14 cellular contexts compared by ENCODE assay signal in the genomic region with DNA sequence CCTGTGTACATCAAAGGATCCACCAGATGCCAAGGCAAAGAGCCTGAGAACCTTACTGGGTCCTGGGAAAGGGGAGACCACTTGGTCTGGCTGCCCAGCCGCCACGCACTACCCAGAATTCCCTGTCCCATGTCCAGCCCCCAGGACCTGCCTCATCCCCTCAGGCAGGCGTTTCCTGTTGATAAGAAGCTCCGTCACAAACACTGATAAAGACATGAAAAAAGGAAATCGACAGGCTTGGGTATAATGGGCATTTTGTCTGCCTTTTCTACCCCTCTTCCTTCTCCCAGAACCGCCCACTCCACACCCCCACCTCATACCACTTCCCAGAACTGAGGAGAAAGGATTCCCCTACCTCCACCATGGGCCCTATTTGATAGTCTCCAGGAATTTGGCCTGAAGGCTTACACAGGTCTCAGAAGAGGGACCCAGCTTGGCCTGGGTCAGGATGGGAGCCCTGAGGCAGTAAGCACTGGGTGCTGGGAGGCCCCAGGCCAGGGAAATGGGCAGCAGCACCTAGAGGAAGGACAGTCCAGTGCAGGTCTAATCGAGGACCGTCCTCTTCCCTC. TPM values are rescaled to one million over a fixed set of nuclear protein-coding genes. Genes with fewer than 3 reads are reported as not detected.
DNase-seq lines count a peak whose midpoint lies in the region; ATAC-seq and TF ChIP-seq lines count a peak whose summit lies in the region.
"Had no signal": no experiment of that assay in that cellular context is flagged by ENCODE, and none has a peak within 500 bp of the region (broad histone marks: within the 10 kb centered on the region; RNA-seq: fewer than 3 reads in every experiment).

No MANE protein-coding gene starts in this region.

- H3K4me1 ChIP-seq in Caco-2 (peaks cover 30% of the 10 kb centered on the region), endodermal cell (ENCODE audit: control insufficient read depth, insufficient read depth, low read length) (peaks cover 4% of the 10 kb centered on the region)
- H3K4me1 ChIP-seq: uterus had no signal

- no TSS peak for BruUV-seq in Caco-2 (replicated peaks; lab: Mats Ljungman, UMichigan)

- DNase-seq in Caco-2 (peak; percentile 30 to 62), endodermal cell (peak; percentile 48), mesenteric fat pad (ENCODE audit: low spot score) (peak; percentile 73)
- DNase-seq in activated naive CD4-positive, alpha-beta T cell treated with anti-CD3 and anti-CD28 coated beads, Interleukin-2, amount 10 ng/mL, durations not matched to agents 7 days and 5 days = no peak
- DNase-seq: MG63, NCI-H2171, nephron progenitor cell, uterus had no signal

- no peak overlapping the region for H3K27ac ChIP-seq in endodermal cell (ENCODE audit: low read depth, low read length)
- H3K27ac ChIP-seq: cardiac muscle cell had no signal

- H3K4me3 Mint-ChIP-seq in Caco-2 (ENCODE audit: unreplicated experiment) = peak overlapping the region; percentile 24
- H3K4me3 Mint-ChIP-seq in endodermal cell = no peak overlapping the region
- H3K4me3 Mint-ChIP-seq in activated T-helper 17 cell treated with anti-CD3 and anti-CD28 coated beads, Interleukin-2, amount 50 U/mL, for 72 hours = no peak overlapping the region
- H3K4me3 Mint-ChIP-seq in activated naive CD4-positive, alpha-beta T cell treated with anti-CD3 and anti-CD28 coated beads, Interleukin-2, amount 10 ng/mL, durations not matched to agents 7 days and 5 days = no peak overlapping the region
- H3K4me3 Mint-ChIP-seq: activated CD4-positive, alpha-beta memory T cell treated with anti-CD3 and anti-CD28 coated beads for 36 hours; nephron progenitor cell; T-helper 1 cell treated with Interleukin-12 subunit alpha and Interleukin-12 subunit beta and Interleukin-4 antibody, amounts not matched to agents 30 μg/mL and 1 μg/mL, for 36 hours had no signal

- H3K36me3 Mint-ChIP-seq in Caco-2 (ENCODE audit: insufficient read depth, unreplicated experiment) (no peaks in the 10 kb centered on the region), endodermal cell (ENCODE audit: low read depth) (no peaks in the 10 kb centered on the region)
- no peaks in the 10 kb centered on the region for H3K36me3 Mint-ChIP-seq in activated T-helper 17 cell treated with anti-CD3 and anti-CD28 coated beads, Interleukin-2, amount 50 U/mL, for 72 hours (ENCODE audit: low read depth)
- H3K36me3 Mint-ChIP-seq in activated naive CD4-positive, alpha-beta T cell treated with anti-CD3 and anti-CD28 coated beads, Interleukin-2, amount 10 ng/mL, durations not matched to agents 7 days and 5 days = no peaks in the 10 kb centered on the region
- H3K36me3 Mint-ChIP-seq: activated CD4-positive, alpha-beta memory T cell treated with anti-CD3 and anti-CD28 coated beads for 36 hours had no signal

- CTCF ChIA-PET in Caco-2 (lab: Charles Lee) = interaction anchor here (0.8 kb wide), 1 partner anchor 50 kb away, joined by 3 read pairs; no protein-coding TSS in a partner anchor
- CTCF ChIA-PET in activated naive CD4-positive, alpha-beta T cell treated with anti-CD3 and anti-CD28 coated beads, Interleukin-2, amount 10 ng/mL, durations not matched to agents 7 days and 5 days (lab: Charles Lee) = interaction anchor here (0.8 to 2.1 kb wide), 6 partner anchors 15 to 54 kb away, joined by 3 to 7 read pairs (median 4); no protein-coding TSS in a partner anchor

- no peak overlapping the region for H3K9ac ChIP-seq in endodermal cell (ENCODE audit: extremely low read depth, low read length, poor library complexity, severe bottlenecking)

- H3K27ac Mint-ChIP-seq in Caco-2 (ENCODE audit: unreplicated experiment) = peak overlapping the region; percentile 57
- peak overlapping the region; percentile 52 for H3K27ac Mint-ChIP-seq in endodermal cell
- H3K27ac Mint-ChIP-seq in activated T-helper 17 cell treated with anti-CD3 and anti-CD28 coated beads, Interleukin-2, amount 50 U/mL, for 72 hours = no peak overlapping the region
- H3K27ac Mint-ChIP-seq in activated naive CD4-positive, alpha-beta T cell treated with anti-CD3 and anti-CD28 coated beads, Interleukin-2, amount 10 ng/mL, durations not matched to agents 7 days and 5 days = no peak overlapping the region
- H3K27ac Mint-ChIP-seq: activated CD4-positive, alpha-beta memory T cell treated with anti-CD3 and anti-CD28 coated beads for 36 hours; nephron progenitor cell; T-helper 1 cell treated with Interleukin-12 subunit alpha and Interleukin-12 subunit beta and Interleukin-4 antibody, amounts not matched to agents 30 μg/mL and 1 μg/mL, for 36 hours had no signal

- 88 to 91% methylated on average over 1 to 7 of the region's 8 CpGs for WGBS in endodermal cell (ENCODE audit: insufficient coverage in 1 of 2, insufficient read length in 1 of 2), 2 experiments

- H3K9me3 Mint-ChIP-seq in Caco-2 (ENCODE audit: unreplicated experiment) = no peaks in the 10 kb centered on the region
- H3K9me3 Mint-ChIP-seq in endodermal cell = no peaks in the 10 kb centered on the region
- no peaks in the 10 kb centered on the region for H3K9me3 Mint-ChIP-seq in activated T-helper 17 cell treated with anti-CD3 and anti-CD28 coated beads, Interleukin-2, amount 50 U/mL, for 72 hours
- H3K9me3 Mint-ChIP-seq in activated naive CD4-positive, alpha-beta T cell treated with anti-CD3 and anti-CD28 coated beads, Interleukin-2, amount 10 ng/mL, durations not matched to agents 7 days and 5 days = no peaks in the 10 kb centered on the region
- H3K9me3 Mint-ChIP-seq: activated CD4-positive, alpha-beta memory T cell treated with anti-CD3 and anti-CD28 coated beads for 36 hours; nephron progenitor cell; T-helper 1 cell treated with Interleukin-12 subunit alpha and Interleukin-12 subunit beta and Interleukin-4 antibody, amounts not matched to agents 30 μg/mL and 1 μg/mL, for 36 hours had no signal

- intact Hi-C loops in Caco-2 (cut with micrococcal nuclease; ENCODE audit: unreplicated experiment) = loop anchor here (1.0 kb wide), 2 partner anchors 25 to 54 kb away; partner anchors contain the start of gene ACVR1B

- H3K27me3 ChIP-seq in Caco-2 (replicated peaks; ENCODE audit: control insufficient read depth, insufficient read depth, low read length) (no peaks in the 10 kb centered on the region), endodermal cell (ENCODE audit: control insufficient read depth, insufficient read depth, low read length, poor library complexity, severe bottlenecking) (no peaks in the 10 kb centered on the region)
- H3K27me3 ChIP-seq: cardiac muscle cell, MG63, uterus had no signal

- no peak overlapping the region for H3K4me3 ChIP-seq in Caco-2 (ENCODE audit: low read depth, low read length)
- H3K4me3 ChIP-seq in endodermal cell (ENCODE audit: low read length) = no peak overlapping the region
- H3K4me3 ChIP-seq: cardiac muscle cell, MG63, uterus had no signal

- H3K9me3 ChIP-seq in Caco-2 (no peaks in the 10 kb centered on the region), endodermal cell (ENCODE audit: control insufficient read depth, low read length) (no peaks in the 10 kb centered on the region)
- H3K9me3 ChIP-seq: MG63, uterus had no signal

- no peak for ATAC-seq in activated T-helper 17 cell treated with anti-CD3 and anti-CD28 coated beads, Interleukin-2, amount 50 U/mL, for 72 hours (replicated peaks)
- ATAC-seq in HG02981 (IDR thresholded peaks at IDR 0.05; ENCODE audit: unreplicated experiment) = no peak

- H3K27me3 Mint-ChIP-seq in Caco-2 (ENCODE audit: insufficient read depth, unreplicated experiment) (no peaks in the 10 kb centered on the region), endodermal cell (ENCODE audit: insufficient read depth) (peaks cover 16% of the 10 kb centered on the region)
- no peaks in the 10 kb centered on the region for H3K27me3 Mint-ChIP-seq in activated T-helper 17 cell treated with anti-CD3 and anti-CD28 coated beads, Interleukin-2, amount 50 U/mL, for 72 hours
- peaks cover 40% of the 10 kb centered on the region for H3K27me3 Mint-ChIP-seq in activated naive CD4-positive, alpha-beta T cell treated with anti-CD3 and anti-CD28 coated beads, Interleukin-2, amount 10 ng/mL, durations not matched to agents 7 days and 5 days
- H3K27me3 Mint-ChIP-seq: activated CD4-positive, alpha-beta memory T cell treated with anti-CD3 and anti-CD28 coated beads for 36 hours had no signal

- no peak for TF ChIP-seq CTCF in Caco-2 (IDR thresholded peaks at IDR 0.05; ENCODE audit: insufficient read depth in 1 of 2, low read depth in 1 of 2, low read length in 1 of 2, severe bottlenecking in 1 of 2, unreplicated experiment in 1 of 2)
- no peak for TF ChIP-seq CTCF in endodermal cell (conservative IDR thresholded peaks at IDR 0.05)

- H3K36me3 ChIP-seq in Caco-2 (ENCODE audit: control insufficient read depth, insufficient read depth, low read length) = no peaks in the 10 kb centered on the region
- H3K36me3 ChIP-seq in endodermal cell (ENCODE audit: control insufficient read depth, insufficient read depth, low read length) = no peaks in the 10 kb centered on the region
- H3K36me3 ChIP-seq: cardiac muscle cell, MG63, uterus had no signal

- POLR2A ChIA-PET in Caco-2 (lab: Charles Lee) = no interaction called here

- H3K4me1 Mint-ChIP-seq in Caco-2 (ENCODE audit: low read depth, unreplicated experiment) = peaks cover 26% of the 10 kb centered on the region
- peaks cover 17% of the 10 kb centered on the region for H3K4me1 Mint-ChIP-seq in endodermal cell
- peaks cover 3% of the 10 kb centered on the region for H3K4me1 Mint-ChIP-seq in activated T-helper 17 cell treated with anti-CD3 and anti-CD28 coated beads, Interleukin-2, amount 50 U/mL, for 72 hours
- peaks cover 4% of the 10 kb centered on the region for H3K4me1 Mint-ChIP-seq in activated naive CD4-positive, alpha-beta T cell treated with anti-CD3 and anti-CD28 coated beads, Interleukin-2, amount 10 ng/mL, durations not matched to agents 7 days and 5 days

RNA-seq across cellular contexts. Expression of gene ACVRL1, which starts 18.8 kb away (rescaled TPM):
- total RNA-seq in Caco-2 (2022) = 0.74 TPM in 1 of 2 replicates, not detected in the other
- under 1 TPM; 0.42 to 0.64 TPM for total RNA-seq in endodermal cell
- 1.00 TPM for polyA plus RNA-seq in endodermal cell (2013, experiment 1 of 2)
- 1.4 TPM for polyA plus RNA-seq in endodermal cell (2013, experiment 2 of 2)
- 85.2 TPM for total RNA-seq in mesenteric fat pad
- not detected for total RNA-seq in activated T-helper 17 cell treated with anti-CD3 and anti-CD28 coated beads, Interleukin-2, amount 50 U/mL, for 72 hours
- total RNA-seq: activated CD4-positive, alpha-beta memory T cell treated with anti-CD3 and anti-CD28 coated beads for 36 hours; OCI-LY7 had no signal
- polyA plus RNA-seq: cardiac muscle cell had no signal

RNA-seq across cellular contexts. Expression of gene ACVR1B, which starts 25.4 kb away (rescaled TPM):
- total RNA-seq in Caco-2 (2022) (92.7 and 112 TPM in 2 replicates), endodermal cell (10 to 100 TPM; 48.6 to 59.3 TPM), mesenteric fat pad (40.9 TPM)
- 33.5 TPM for polyA plus RNA-seq in endodermal cell (2013, experiment 1 of 2)
- polyA plus RNA-seq in endodermal cell (2013, experiment 2 of 2) = 28.8 TPM
- 1 to 10 TPM; 6.8 TPM for total RNA-seq in activated T-helper 17 cell treated with anti-CD3 and anti-CD28 coated beads, Interleukin-2, amount 50 U/mL, for 72 hours

RNA-seq across cellular contexts. Expression of gene ANKRD33, which starts 38.2 kb away (rescaled TPM):
- total RNA-seq in Caco-2 (2022) (not detected in 2 replicates), endodermal cell (under 1 TPM in 1 of 2 donors, not detected in 1; 0.46 TPM), mesenteric fat pad (not detected)
- polyA plus RNA-seq in endodermal cell (2013, experiment 1 of 2) = 0.28 TPM
- polyA plus RNA-seq in endodermal cell (2013, experiment 2 of 2) = 0.62 TPM
- total RNA-seq in activated T-helper 17 cell treated with anti-CD3 and anti-CD28 coated beads, Interleukin-2, amount 50 U/mL, for 72 hours = not detected
- total RNA-seq: activated CD4-positive, alpha-beta memory T cell treated with anti-CD3 and anti-CD28 coated beads for 36 hours; OCI-LY7 had no signal
- polyA plus RNA-seq: cardiac muscle cell had no signal

Comparison
In these comparisons a context has a peak if more than half of its experiments do, and no peak if none do; other contexts are left out.
1. H3K27ac Mint-ChIP-seq: peak in Caco-2 (single experiment) and endodermal cell (single experiment); none in activated T-helper 17 cell treated with anti-CD3 and anti-CD28 coated beads, Interleukin-2, amount 50 U/mL, for 72 hours (single experiment) and activated naive CD4-positive, alpha-beta T cell treated with anti-CD3 and anti-CD28 coated beads, Interleukin-2, amount 10 ng/mL, durations not matched to agents 7 days and 5 days (single experiment).
2. RNA of gene ACVRL1, which starts 18.8 kb away (total RNA-seq): 85.2 TPM in mesenteric fat pad (single experiment); 0.42 to 0.64 TPM in endodermal cell, 0.74 TPM in Caco-2 and not detected in activated T-helper 17 cell treated with anti-CD3 and anti-CD28 coated beads, Interleukin-2, amount 50 U/mL, for 72 hours; every median in the first group is over 10 times any median in the second.